8 cellular contexts compared by ENCODE assay signal in genomic region chr3:49018707-49019006, GRCh38. TPM values are rescaled to one million over a fixed set of nuclear protein-coding genes. Genes with fewer than 3 reads are reported as not detected.
DNase-seq lines count a peak whose midpoint lies in the region; ATAC-seq and TF ChIP-seq lines count a peak whose summit lies in the region.

No MANE protein-coding gene starts in this region.

- H3K4me3 ChIP-seq in BLaER1 (peak overlapping the region; percentile 96), LNCaP clone FGC (ENCODE audit: low read depth, low read length) (peak overlapping the region; percentile 74)

- TF ChIP-seq CTCF in LNCaP clone FGC (IDR thresholded peaks at IDR 0.05; ENCODE audit: control insufficient read depth, extremely low read depth, insufficient read depth): no peak

- H3K9me3 ChIP-seq in BLaER1: no peaks in the 10 kb centered on the region

- H3K4me2 ChIP-seq in BLaER1: peak overlapping the region; percentile 97

- peaks cover 50% of the 10 kb centered on the region for H3K4me1 ChIP-seq in BLaER1

- H3K9ac ChIP-seq in BLaER1: peak overlapping the region; percentile 100

- no peak for ATAC-seq in natural killer cell treated with Interleukin-12 subunit alpha and Interleukin-12 subunit beta and Interleukin-15 and Interleukin-18, amount 100 ng/mL, for 72 hours
- ATAC-seq in HG03432 (IDR thresholded peaks at IDR 0.05; ENCODE audit: unreplicated experiment): no peak

- in situ Hi-C loops in ACHN (cut with HindIII; ENCODE audit: low pct_ligation_motif_present, low pct_unique_long_range_greater_than_20kb, low sequenced_read_pairs): no loop called here

- H3K27me3 Mint-ChIP-seq in natural killer cell treated with Interleukin-12 subunit alpha and Interleukin-12 subunit beta and Interleukin-15 and Interleukin-18, amount 100 ng/mL, for 72 hours: no peaks in the 10 kb centered on the region

- H3K27ac Mint-ChIP-seq in natural killer cell treated with Interleukin-12 subunit alpha and Interleukin-12 subunit beta and Interleukin-15 and Interleukin-18, amount 100 ng/mL, for 72 hours: peak overlapping the region; percentile 86 to 97

- DNase-seq in LNCaP clone FGC (ENCODE audit: low read depth) (no peak), kidney tubule cell (ENCODE audit: low spot score) (no peak), CD1c-positive myeloid dendritic cell (ENCODE audit: extremely low spot score) (no peak), ACHN (no peak)
- DNase-seq in natural killer cell treated with Interleukin-12 subunit alpha and Interleukin-12 subunit beta and Interleukin-15 and Interleukin-18, amount 100 ng/mL, for 72 hours (ENCODE audit: low spot score): no peak

- peak overlapping the region; percentile 93 for H3K4me3 Mint-ChIP-seq in natural killer cell treated with Interleukin-12 subunit alpha and Interleukin-12 subunit beta and Interleukin-15 and Interleukin-18, amount 100 ng/mL, for 72 hours

- H3K9me3 Mint-ChIP-seq in natural killer cell treated with Interleukin-12 subunit alpha and Interleukin-12 subunit beta and Interleukin-15 and Interleukin-18, amount 100 ng/mL, for 72 hours: no peaks in the 10 kb centered on the region

- H3K36me3 Mint-ChIP-seq in natural killer cell treated with Interleukin-12 subunit alpha and Interleukin-12 subunit beta and Interleukin-15 and Interleukin-18, amount 100 ng/mL, for 72 hours: no peaks in the 10 kb centered on the region

- H3K27ac ChIP-seq in BLaER1 (peak overlapping the region; percentile 100), cingulate gyrus (ENCODE audit: low read depth, low read length) (peak overlapping the region; percentile 72)

- peaks cover 43% of the 10 kb centered on the region for H3K36me3 ChIP-seq in BLaER1

- no peaks in the 10 kb centered on the region for H3K27me3 ChIP-seq in BLaER1

- H3K4me1 Mint-ChIP-seq in natural killer cell treated with Interleukin-12 subunit alpha and Interleukin-12 subunit beta and Interleukin-15 and Interleukin-18, amount 100 ng/mL, for 72 hours (ENCODE audit: low read depth in 2 of 2): peaks cover 23 to 26% of the 10 kb centered on the region in 2 donors

- H4K20me1 ChIP-seq in BLaER1: peaks cover 55% of the 10 kb centered on the region

RNA-seq across cellular contexts. Expression of gene DALRD3, which starts 0.3 kb away (rescaled TPM):
- 10 to 100 TPM; 20.6 to 24.2 TPM for total RNA-seq in natural killer cell treated with Interleukin-12 subunit alpha and Interleukin-12 subunit beta and Interleukin-15 and Interleukin-18, amount 100 ng/mL, for 72 hours

RNA-seq across cellular contexts. Expression of gene NDUFAF3, which starts 3.3 kb away (rescaled TPM):
- total RNA-seq in natural killer cell treated with Interleukin-12 subunit alpha and Interleukin-12 subunit beta and Interleukin-15 and Interleukin-18, amount 100 ng/mL, for 72 hours: 100 to 1,000 TPM in 1 of 2 donors, 10 to 100 TPM in 1; 91.4 to 106 TPM

RNA-seq across cellular contexts. Expression of gene IMPDH2, which starts 10.5 kb away (rescaled TPM):
- total RNA-seq in natural killer cell treated with Interleukin-12 subunit alpha and Interleukin-12 subunit beta and Interleukin-15 and Interleukin-18, amount 100 ng/mL, for 72 hours: 100 to 1,000 TPM; 198 to 454 TPM

RNA-seq across cellular contexts. Expression of gene WDR6, which starts 11.5 kb away (rescaled TPM):
- total RNA-seq in natural killer cell treated with Interleukin-12 subunit alpha and Interleukin-12 subunit beta and Interleukin-15 and Interleukin-18, amount 100 ng/mL, for 72 hours: 100 to 1,000 TPM; 128 to 222 TPM

RNA-seq across cellular contexts. Expression of gene P4HTM, which starts 28.6 kb away (rescaled TPM):
- 10 to 100 TPM; 23.2 to 34.7 TPM for total RNA-seq in natural killer cell treated with Interleukin-12 subunit alpha and Interleukin-12 subunit beta and Interleukin-15 and Interleukin-18, amount 100 ng/mL, for 72 hours
